Comparison of ENCODE assay signal across 1 cellular context in genomic region chr1:200982071-200982945, GRCh38.
TF ChIP-seq lines count a peak whose summit lies in the region.

No MANE protein-coding gene starts in this region.

TF ChIP-seq in SK-N-SH treated with all-trans-retinoic acid at 6 μM for 48 hours, 23 proteins besides CTCF, POLR2A, EP300 and RAD21 (continued from another document):
- TF ChIP-seq GLIS3 (CRISPR knock-in tag; IDR thresholded peaks at IDR 0.05) (no peak), TSHZ2 (CRISPR knock-in tag; IDR thresholded peaks at IDR 0.05) (no peak), ZNF565 (CRISPR knock-in tag; conservative IDR thresholded peaks at IDR 0.05; ENCODE audit: low read depth) (no peak), ESRRG (CRISPR knock-in tag; IDR thresholded peaks at IDR 0.05) (no peak), ARNTL (CRISPR knock-in tag; IDR thresholded peaks at IDR 0.05; ENCODE audit: borderline replicate concordance, low read depth) (no peak), CSDC2 (CRISPR knock-in tag; IDR thresholded peaks at IDR 0.05) (no peak), ZC3H10 (CRISPR knock-in tag; IDR thresholded peaks at IDR 0.05) (no peak), RARB (CRISPR knock-in tag; IDR thresholded peaks at IDR 0.05) (no peak), ZFP30 (CRISPR knock-in tag; IDR thresholded peaks at IDR 0.05) (no peak), ZNF8 (CRISPR knock-in tag; IDR thresholded peaks at IDR 0.05) (no peak), ZNF70 (CRISPR knock-in tag; IDR thresholded peaks at IDR 0.05) (no peak)
- TF ChIP-seq, protein P1, sequence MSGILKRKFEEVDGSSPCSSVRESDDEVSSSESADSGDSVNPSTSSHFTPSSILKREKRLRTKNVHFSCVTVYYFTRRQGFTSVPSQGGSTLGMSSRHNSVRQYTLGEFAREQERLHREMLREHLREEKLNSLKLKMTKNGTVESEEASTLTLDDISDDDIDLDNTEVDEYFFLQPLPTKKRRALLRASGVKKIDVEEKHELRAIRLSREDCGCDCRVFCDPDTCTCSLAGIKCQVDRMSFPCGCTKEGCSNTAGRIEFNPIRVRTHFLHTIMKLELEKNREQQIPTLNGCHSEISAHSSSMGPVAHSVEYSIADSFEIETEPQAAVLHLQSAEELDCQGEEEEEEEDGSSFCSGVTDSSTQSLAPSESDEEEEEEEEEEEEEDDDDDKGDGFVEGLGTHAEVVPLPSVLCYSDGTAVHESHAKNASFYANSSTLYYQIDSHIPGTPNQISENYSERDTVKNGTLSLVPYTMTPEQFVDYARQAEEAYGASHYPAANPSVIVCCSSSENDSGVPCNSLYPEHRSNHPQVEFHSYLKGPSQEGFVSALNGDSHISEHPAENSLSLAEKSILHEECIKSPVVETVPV (CRISPR knock-in tag; IDR thresholded peaks at IDR 0.05) = no peak
- TF ChIP-seq, protein P2, sequence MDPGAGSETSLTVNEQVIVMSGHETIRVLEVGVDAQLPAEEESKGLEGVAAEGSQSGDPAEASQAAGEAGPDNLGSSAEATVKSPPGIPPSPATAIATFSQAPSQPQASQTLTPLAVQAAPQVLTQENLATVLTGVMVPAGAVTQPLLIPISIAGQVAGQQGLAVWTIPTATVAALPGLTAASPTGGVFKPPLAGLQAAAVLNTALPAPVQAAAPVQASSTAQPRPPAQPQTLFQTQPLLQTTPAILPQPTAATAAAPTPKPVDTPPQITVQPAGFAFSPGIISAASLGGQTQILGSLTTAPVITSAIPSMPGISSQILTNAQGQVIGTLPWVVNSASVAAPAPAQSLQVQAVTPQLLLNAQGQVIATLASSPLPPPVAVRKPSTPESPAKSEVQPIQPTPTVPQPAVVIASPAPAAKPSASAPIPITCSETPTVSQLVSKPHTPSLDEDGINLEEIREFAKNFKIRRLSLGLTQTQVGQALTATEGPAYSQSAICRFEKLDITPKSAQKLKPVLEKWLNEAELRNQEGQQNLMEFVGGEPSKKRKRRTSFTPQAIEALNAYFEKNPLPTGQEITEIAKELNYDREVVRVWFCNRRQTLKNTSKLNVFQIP (CRISPR knock-in tag; IDR thresholded peaks at IDR 0.05; ENCODE audit: borderline replicate concordance, low read depth) = no peak
